Comparison of ENCODE assay signal across 33 cellular contexts in the genomic region with DNA sequence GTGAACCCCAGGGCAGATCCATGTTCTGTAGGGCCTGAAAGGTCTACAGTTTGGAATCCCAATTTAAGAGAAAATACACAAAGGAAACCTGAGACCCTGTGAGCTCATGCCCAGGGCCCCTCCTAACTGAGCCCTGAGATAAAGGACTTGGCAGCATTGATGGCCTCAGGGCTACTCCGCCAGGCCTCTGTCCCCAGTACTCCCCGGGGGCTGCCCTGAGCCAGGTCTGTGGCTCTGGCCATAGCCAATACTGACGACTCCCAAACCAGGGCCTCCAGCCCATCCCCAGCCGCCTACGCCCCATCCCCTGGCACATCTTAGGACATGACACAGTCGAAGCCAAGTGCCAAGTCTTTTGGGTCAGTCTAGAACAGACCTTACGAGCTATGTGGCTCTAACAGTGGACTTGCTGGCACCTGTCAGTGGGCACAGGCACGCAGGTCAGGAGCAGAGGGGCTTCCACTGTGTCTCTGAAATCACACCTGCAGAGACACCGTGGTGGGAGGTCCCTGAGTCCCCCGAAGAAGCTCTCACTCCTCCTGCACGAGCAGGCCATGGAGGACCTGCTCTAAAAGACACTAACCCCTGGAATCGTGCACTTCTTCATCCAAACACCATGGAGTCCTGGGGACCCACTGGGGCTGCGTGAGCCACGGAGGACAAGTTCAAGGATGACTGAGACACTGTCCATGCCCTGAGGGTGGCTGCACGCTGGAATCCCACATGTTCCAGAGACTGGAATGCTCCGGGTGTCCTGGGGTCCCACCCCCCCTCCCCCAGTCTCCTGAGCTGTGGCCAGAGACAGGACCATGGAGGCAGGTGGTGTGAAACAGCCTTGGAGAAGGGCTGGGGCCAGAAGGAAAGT. TPM values are rescaled to one million over a fixed set of nuclear protein-coding genes. Genes with fewer than 3 reads are reported as not detected.
"Had no signal": no experiment of that assay in that cellular context is flagged by ENCODE, and none has a peak within 500 bp of the region (broad histone marks: within the 10 kb centered on the region; RNA-seq: fewer than 3 reads in every experiment).

No MANE protein-coding gene starts in this region.

- H3K36me3 ChIP-seq: colonic mucosa, gastroesophageal sphincter, pancreas, sigmoid colon, thoracic aorta had no signal

- H3K4me1 Mint-ChIP-seq: activated naive CD4-positive, alpha-beta T cell treated with anti-CD3 and anti-CD28 coated beads, Interleukin-2, amount 50 U/mL, for 24 hours; activated naive CD8-positive, alpha-beta T cell treated with anti-CD3 and anti-CD28 coated beads, Interleukin-2, amount 50 U/mL, for 24 hours; activated T-helper 17 cell treated with anti-CD3 and anti-CD28 coated beads, Interleukin-2, amount 50 U/mL, for 72 hours; naive B cell; stimulated activated effector memory CD8-positive, alpha-beta T cell treated with anti-CD3 and anti-CD28 coated beads, Interleukin-12 subunit alpha, Interleukin-12 subunit beta, amount 100 ng/mL, for 72 hours had no signal

- H3K36me3 Mint-ChIP-seq: activated naive CD4-positive, alpha-beta T cell treated with anti-CD3 and anti-CD28 coated beads, Interleukin-2, amount 50 U/mL, for 24 hours; mesothelial cell of epicardium; naive B cell; stimulated activated effector memory CD8-positive, alpha-beta T cell treated with anti-CD3 and anti-CD28 coated beads, Interleukin-12 subunit alpha, Interleukin-12 subunit beta, amount 100 ng/mL, for 72 hours had no signal

- H3K27me3 ChIP-seq: colonic mucosa, pancreas had no signal

- H3K4me3 Mint-ChIP-seq: activated B cell treated with CpG ODN at 0.5 μM for 24 hours; activated CD8-positive, alpha-beta T cell treated with anti-CD3 and anti-CD28 coated beads for 36 hours; activated naive CD4-positive, alpha-beta T cell treated with anti-CD3 and anti-CD28 coated beads, Interleukin-2, amount 50 U/mL, for 24 hours; activated naive CD8-positive, alpha-beta T cell treated with anti-CD3 and anti-CD28 coated beads, Interleukin-2, amount 50 U/mL, for 24 hours; activated T-cell treated with anti-CD3 and anti-CD28 coated beads, Interleukin-2, amount 50 U/mL, for 4 hours; activated T-helper 17 cell treated with anti-CD3 and anti-CD28 coated beads, Interleukin-2, amount 50 U/mL, for 72 hours; mesothelial cell of epicardium; naive B cell; nephron progenitor cell; stimulated activated effector memory CD8-positive, alpha-beta T cell treated with anti-CD3 and anti-CD28 coated beads, Interleukin-12 subunit alpha, Interleukin-12 subunit beta, amount 100 ng/mL, for 72 hours; stimulated activated naive CD8-positive, alpha-beta T cell treated with anti-CD3 and anti-CD28 coated beads, Interleukin-15, Interleukin-2, amounts not matched to agents 100 ng/mL and 50 ng/mL, for 24 hours had no signal

- H3K4me1 ChIP-seq: pancreas, psoas muscle had no signal

- H3K9me3 ChIP-seq: colonic mucosa, gastroesophageal sphincter, pancreas, psoas muscle, sigmoid colon, thoracic aorta had no signal

- H3K27ac ChIP-seq: colonic mucosa, gastroesophageal sphincter, pancreas, psoas muscle, sigmoid colon, thoracic aorta had no signal

- ATAC-seq: activated CD8-positive, alpha-beta T cell treated with anti-CD3 and anti-CD28 coated beads for 36 hours; activated naive CD8-positive, alpha-beta T cell treated with anti-CD3 and anti-CD28 coated beads, Interleukin-2, amount 50 U/mL, for 24 hours; activated T-cell treated with anti-CD3 and anti-CD28 coated beads, Interleukin-2, amount 50 U/mL, for 4 hours; activated T-helper 17 cell treated with anti-CD3 and anti-CD28 coated beads, Interleukin-2, amount 50 U/mL, for 72 hours; gastroesophageal sphincter; pancreas; psoas muscle; stimulated activated effector memory CD8-positive, alpha-beta T cell treated with anti-CD3 and anti-CD28 coated beads, Interleukin-12 subunit alpha, Interleukin-12 subunit beta, amount 100 ng/mL, for 72 hours had no signal

- DNase-seq: activated B cell treated with CpG ODN at 0.5 μM for 24 hours; activated CD4-positive, alpha-beta T cell treated with anti-CD3 and anti-CD28 coated beads, Interleukin-2, amount 50 U/mL, for 1 hour; activated CD8-positive, alpha-beta T cell treated with anti-CD3 and anti-CD28 coated beads for 36 hours; activated gamma-delta T cell treated with Interleukin-2 at 50 U/mL for 16 hours; activated naive CD8-positive, alpha-beta T cell treated with anti-CD3 and anti-CD28 coated beads, Interleukin-2, amount 50 U/mL, for 24 hours; activated T-cell treated with anti-CD3 and anti-CD28 coated beads, Interleukin-2, amount 50 U/mL, for 4 hours; effector memory CD4-positive, alpha-beta T cell; erythroblast; head of caudate nucleus; hippocampal formation; naive B cell; nephron progenitor cell; nucleus accumbens; sigmoid colon; small intestine; stimulated activated CD4-positive, alpha-beta T cell treated with anti-CD3 and anti-CD28 coated beads, Interleukin-4, amount 100 ng/mL, for 24 hours; T-helper 2 cell; trophoblast cell had no signal

- H3K27ac Mint-ChIP-seq: activated B cell treated with CpG ODN at 0.5 μM for 24 hours; activated CD8-positive, alpha-beta T cell treated with anti-CD3 and anti-CD28 coated beads for 36 hours; activated naive CD4-positive, alpha-beta T cell treated with anti-CD3 and anti-CD28 coated beads, Interleukin-2, amount 50 U/mL, for 24 hours; activated naive CD8-positive, alpha-beta T cell treated with anti-CD3 and anti-CD28 coated beads, Interleukin-2, amount 50 U/mL, for 24 hours; activated T-helper 17 cell treated with anti-CD3 and anti-CD28 coated beads, Interleukin-2, amount 50 U/mL, for 72 hours; mesothelial cell of epicardium; naive B cell; nephron progenitor cell; stimulated activated effector memory CD8-positive, alpha-beta T cell treated with anti-CD3 and anti-CD28 coated beads, Interleukin-12 subunit alpha, Interleukin-12 subunit beta, amount 100 ng/mL, for 72 hours; stimulated activated naive CD8-positive, alpha-beta T cell treated with anti-CD3 and anti-CD28 coated beads, Interleukin-15, Interleukin-2, amounts not matched to agents 100 ng/mL and 50 ng/mL, for 24 hours had no signal

- H3K4me3 ChIP-seq: colonic mucosa, gastroesophageal sphincter, pancreas, psoas muscle, sigmoid colon, thoracic aorta had no signal

- H3K9me3 Mint-ChIP-seq: activated B cell treated with CpG ODN at 0.5 μM for 24 hours; activated CD8-positive, alpha-beta T cell treated with anti-CD3 and anti-CD28 coated beads for 36 hours; activated naive CD4-positive, alpha-beta T cell treated with anti-CD3 and anti-CD28 coated beads, Interleukin-2, amount 50 U/mL, for 24 hours; activated naive CD8-positive, alpha-beta T cell treated with anti-CD3 and anti-CD28 coated beads, Interleukin-2, amount 50 U/mL, for 24 hours; activated T-cell treated with anti-CD3 and anti-CD28 coated beads, Interleukin-2, amount 50 U/mL, for 4 hours; activated T-helper 17 cell treated with anti-CD3 and anti-CD28 coated beads, Interleukin-2, amount 50 U/mL, for 72 hours; mesothelial cell of epicardium; nephron progenitor cell; stimulated activated effector memory CD8-positive, alpha-beta T cell treated with anti-CD3 and anti-CD28 coated beads, Interleukin-12 subunit alpha, Interleukin-12 subunit beta, amount 100 ng/mL, for 72 hours; stimulated activated naive CD8-positive, alpha-beta T cell treated with anti-CD3 and anti-CD28 coated beads, Interleukin-15, Interleukin-2, amounts not matched to agents 100 ng/mL and 50 ng/mL, for 24 hours had no signal

RNA-seq across cellular contexts. Expression of a gene that starts 40.2 kb away (rescaled TPM):
- total RNA-seq: activated B cell treated with CpG ODN at 0.5 μM for 24 hours; activated CD8-positive, alpha-beta T cell treated with anti-CD3 and anti-CD28 coated beads for 36 hours; activated T-cell treated with anti-CD3 and anti-CD28 coated beads, Interleukin-2, amount 50 U/mL, for 4 hours; activated T-helper 17 cell treated with anti-CD3 and anti-CD28 coated beads, Interleukin-2, amount 50 U/mL, for 72 hours; bronchial epithelial cell; colonic mucosa; dermis microvascular lymphatic vessel endothelial cell; gastroesophageal sphincter; left colon; lower leg skin; pancreas; psoas muscle; sigmoid colon; subcutaneous adipose tissue; thoracic aorta had no signal
